Comparison of ENCODE assay signal across 1 cellular context in the genomic region with DNA sequence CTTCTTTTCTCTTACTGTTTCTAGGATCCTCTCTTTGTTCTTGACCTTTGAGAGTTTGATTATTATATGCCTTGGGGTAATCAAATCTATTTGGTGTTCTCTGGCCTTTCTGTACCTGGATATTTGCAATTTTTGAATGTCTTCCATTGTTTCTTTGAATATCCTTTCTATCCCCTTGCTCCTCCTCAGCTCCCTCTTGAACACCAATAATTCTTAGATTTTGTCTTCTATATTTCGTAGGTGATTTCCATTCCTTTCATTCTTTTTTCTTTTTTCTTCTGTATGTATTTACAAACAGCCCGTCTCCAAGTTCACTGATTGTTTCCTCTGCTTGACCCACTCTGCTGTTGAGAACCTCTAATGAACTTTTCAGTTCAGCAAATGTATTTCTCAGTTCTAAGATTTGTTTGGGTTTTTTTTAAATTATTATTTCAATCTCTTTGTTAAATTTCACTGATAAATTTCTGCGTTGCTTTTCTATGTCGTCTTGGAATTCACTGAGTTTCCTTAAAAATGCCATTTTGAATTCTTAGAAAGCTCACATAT.
TF ChIP-seq lines count a peak whose summit lies in the region.

No MANE protein-coding gene starts in this region.

TF ChIP-seq in HepG2, 621 proteins besides CTCF, POLR2A, EP300 and RAD21:
- TF ChIP-seq AHR (CRISPR knock-in tag; IDR thresholded peaks at IDR 0.05) (no peak), MATR3 (CRISPR knock-in tag; IDR thresholded peaks at IDR 0.05) (no peak), ZNF160 (CRISPR knock-in tag; IDR thresholded peaks at IDR 0.05) (peak; percentile 100), KDM2A (CRISPR knock-in tag; IDR thresholded peaks at IDR 0.05; ENCODE audit: borderline replicate concordance, low read depth) (no peak), PHF21A (CRISPR knock-in tag; IDR thresholded peaks at IDR 0.05) (no peak), FOXO1 (CRISPR knock-in tag; IDR thresholded peaks at IDR 0.05) (no peak), ZSCAN29 (CRISPR knock-in tag; conservative IDR thresholded peaks at IDR 0.05) (no peak)
- TF ChIP-seq, protein P1, sequence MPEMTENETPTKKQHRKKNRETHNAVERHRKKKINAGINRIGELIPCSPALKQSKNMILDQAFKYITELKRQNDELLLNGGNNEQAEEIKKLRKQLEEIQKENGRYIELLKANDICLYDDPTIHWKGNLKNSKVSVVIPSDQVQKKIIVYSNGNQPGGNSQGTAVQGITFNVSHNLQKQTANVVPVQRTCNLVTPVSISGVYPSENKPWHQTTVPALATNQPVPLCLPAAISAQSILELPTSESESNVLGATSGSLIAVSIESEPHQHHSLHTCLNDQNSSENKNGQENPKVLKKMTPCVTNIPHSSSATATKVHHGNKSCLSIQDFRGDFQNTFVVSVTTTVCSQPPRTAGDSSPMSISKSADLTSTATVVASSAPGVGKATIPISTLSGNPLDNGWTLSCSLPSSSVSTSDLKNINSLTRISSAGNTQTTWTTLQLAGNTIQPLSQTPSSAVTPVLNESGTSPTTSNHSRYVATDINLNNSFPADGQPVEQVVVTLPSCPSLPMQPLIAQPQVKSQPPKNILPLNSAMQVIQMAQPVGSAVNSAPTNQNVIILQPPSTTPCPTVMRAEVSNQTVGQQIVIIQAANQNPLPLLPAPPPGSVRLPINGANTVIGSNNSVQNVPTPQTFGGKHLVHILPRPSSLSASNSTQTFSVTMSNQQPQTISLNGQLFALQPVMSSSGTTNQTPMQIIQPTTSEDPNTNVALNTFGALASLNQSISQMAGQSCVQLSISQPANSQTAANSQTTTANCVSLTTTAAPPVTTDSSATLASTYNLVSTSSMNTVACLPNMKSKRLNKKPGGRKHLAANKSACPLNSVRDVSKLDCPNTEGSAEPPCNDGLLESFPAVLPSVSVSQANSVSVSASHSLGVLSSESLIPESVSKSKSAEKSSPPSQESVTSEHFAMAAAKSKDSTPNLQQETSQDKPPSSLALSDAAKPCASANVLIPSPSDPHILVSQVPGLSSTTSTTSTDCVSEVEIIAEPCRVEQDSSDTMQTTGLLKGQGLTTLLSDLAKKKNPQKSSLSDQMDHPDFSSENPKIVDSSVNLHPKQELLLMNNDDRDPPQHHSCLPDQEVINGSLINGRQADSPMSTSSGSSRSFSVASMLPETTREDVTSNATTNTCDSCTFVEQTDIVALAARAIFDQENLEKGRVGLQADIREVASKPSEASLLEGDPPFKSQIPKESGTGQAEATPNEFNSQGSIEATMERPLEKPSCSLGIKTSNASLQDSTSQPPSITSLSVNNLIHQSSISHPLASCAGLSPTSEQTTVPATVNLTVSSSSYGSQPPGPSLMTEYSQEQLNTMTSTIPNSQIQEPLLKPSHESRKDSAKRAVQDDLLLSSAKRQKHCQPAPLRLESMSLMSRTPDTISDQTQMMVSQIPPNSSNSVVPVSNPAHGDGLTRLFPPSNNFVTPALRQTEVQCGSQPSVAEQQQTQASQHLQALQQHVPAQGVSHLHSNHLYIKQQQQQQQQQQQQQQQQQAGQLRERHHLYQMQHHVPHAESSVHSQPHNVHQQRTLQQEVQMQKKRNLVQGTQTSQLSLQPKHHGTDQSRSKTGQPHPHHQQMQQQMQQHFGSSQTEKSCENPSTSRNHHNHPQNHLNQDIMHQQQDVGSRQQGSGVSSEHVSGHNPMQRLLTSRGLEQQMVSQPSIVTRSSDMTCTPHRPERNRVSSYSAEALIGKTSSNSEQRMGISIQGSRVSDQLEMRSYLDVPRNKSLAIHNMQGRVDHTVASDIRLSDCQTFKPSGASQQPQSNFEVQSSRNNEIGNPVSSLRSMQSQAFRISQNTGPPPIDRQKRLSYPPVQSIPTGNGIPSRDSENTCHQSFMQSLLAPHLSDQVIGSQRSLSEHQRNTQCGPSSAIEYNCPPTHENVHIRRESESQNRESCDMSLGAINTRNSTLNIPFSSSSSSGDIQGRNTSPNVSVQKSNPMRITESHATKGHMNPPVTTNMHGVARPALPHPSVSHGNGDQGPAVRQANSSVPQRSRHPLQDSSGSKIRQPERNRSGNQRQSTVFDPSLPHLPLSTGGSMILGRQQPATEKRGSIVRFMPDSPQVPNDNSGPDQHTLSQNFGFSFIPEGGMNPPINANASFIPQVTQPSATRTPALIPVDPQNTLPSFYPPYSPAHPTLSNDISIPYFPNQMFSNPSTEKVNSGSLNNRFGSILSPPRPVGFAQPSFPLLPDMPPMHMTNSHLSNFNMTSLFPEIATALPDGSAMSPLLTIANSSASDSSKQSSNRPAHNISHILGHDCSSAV (CRISPR knock-in tag; IDR thresholded peaks at IDR 0.05; ENCODE audit: borderline replicate concordance), result no peak
